ENCODE assay signal across 15 cellular contexts in the genomic region with DNA sequence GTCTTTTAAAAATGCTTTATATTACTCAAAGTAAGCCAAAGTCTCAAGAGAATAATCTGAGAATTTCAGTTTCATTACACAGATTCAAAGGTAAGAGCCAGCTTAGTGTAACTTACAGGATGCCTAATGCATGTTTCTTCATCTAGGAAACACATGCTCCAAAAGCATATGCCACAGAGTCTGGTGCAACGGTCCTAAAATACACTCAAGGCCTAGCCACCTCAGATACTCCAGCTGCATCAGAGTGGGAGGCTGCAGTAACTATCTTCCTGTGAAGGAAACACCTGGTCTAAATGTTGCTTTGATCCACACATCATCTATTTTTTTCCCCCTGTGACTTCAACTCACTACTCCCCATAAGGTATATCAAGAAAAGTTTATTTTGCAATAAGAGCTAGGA. TPM values are rescaled to one million over a fixed set of nuclear protein-coding genes. Genes with fewer than 3 reads are reported as not detected.
DNase-seq lines count a peak whose midpoint lies in the region; ATAC-seq and TF ChIP-seq lines count a peak whose summit lies in the region.
"Had no signal": no experiment of that assay in that cellular context is flagged by ENCODE, and none has a peak within 500 bp of the region (broad histone marks: within the 10 kb centered on the region; RNA-seq: fewer than 3 reads in every experiment).

No MANE protein-coding gene starts in this region.

- no peak overlapping the region for H3K4me3 Mint-ChIP-seq in activated naive CD8-positive, alpha-beta T cell treated with anti-CD3 and anti-CD28 coated beads for 36 hours
- H3K4me3 Mint-ChIP-seq: nephron progenitor cell had no signal

- H3K4me1 ChIP-seq in right cardiac atrium (ENCODE audit: control insufficient read depth, insufficient read depth, low read length) (no peaks in the 10 kb centered on the region), MM.1S (ENCODE audit: low read length) (peaks cover 26% of the 10 kb centered on the region), subcutaneous abdominal adipose tissue (ENCODE audit: control insufficient read depth in 5 of 5, insufficient read depth in 5 of 5, low read length in 5 of 5) (peaks cover 0 to 52% (median 40%) of the 10 kb centered on the region in 5 donors)

- H2AFZ ChIP-seq in MM.1S (ENCODE audit: low read length): no peak overlapping the region

- no peaks in the 10 kb centered on the region for H3K27me3 Mint-ChIP-seq in activated naive CD8-positive, alpha-beta T cell treated with anti-CD3 and anti-CD28 coated beads for 36 hours

- H3K27me3 ChIP-seq in right cardiac atrium (ENCODE audit: control insufficient read depth, insufficient read depth): no peaks in the 10 kb centered on the region
- no peaks in the 10 kb centered on the region for H3K27me3 ChIP-seq in MM.1S (replicated peaks; ENCODE audit: insufficient read depth, low read length)
- no peaks in the 10 kb centered on the region for H3K27me3 ChIP-seq in subcutaneous abdominal adipose tissue (ENCODE audit: control insufficient read depth in 5 of 5, insufficient read depth in 4 of 5, low read length in 5 of 5)
- H3K27me3 ChIP-seq: heart right ventricle had no signal

- TF ChIP-seq CTCF in MM.1S (IDR thresholded peaks at IDR 0.05; ENCODE audit: low read length): no peak

- H3K4me3 ChIP-seq in right cardiac atrium (ENCODE audit: low read length) (no peak overlapping the region), MM.1S (ENCODE audit: low read length) (no peak overlapping the region), subcutaneous abdominal adipose tissue (ENCODE audit: low read depth in 1 of 5, low read length in 5 of 5) (peak overlapping the region in 1 of 5 donors; percentile 56)
- H3K4me3 ChIP-seq: heart right ventricle had no signal

- H4K20me1 ChIP-seq in MM.1S (ENCODE audit: insufficient read depth, low read length): no peaks in the 10 kb centered on the region

- 49% methylated on average over 1 of the region's 1 CpG for WGBS in right cardiac atrium

- peaks cover 14% of the 10 kb centered on the region for H3K36me3 Mint-ChIP-seq in activated naive CD8-positive, alpha-beta T cell treated with anti-CD3 and anti-CD28 coated beads for 36 hours

- H3K4me1 Mint-ChIP-seq in activated naive CD8-positive, alpha-beta T cell treated with anti-CD3 and anti-CD28 coated beads for 36 hours: peaks cover 22% of the 10 kb centered on the region

- peaks cover 23% of the 10 kb centered on the region for H3F3A ChIP-seq in MM.1S (ENCODE audit: insufficient read depth, low read length)

- H3K9me3 Mint-ChIP-seq in activated naive CD8-positive, alpha-beta T cell treated with anti-CD3 and anti-CD28 coated beads for 36 hours: no peaks in the 10 kb centered on the region
- H3K9me3 Mint-ChIP-seq: nephron progenitor cell had no signal

- H3K36me3 ChIP-seq in MM.1S (replicated peaks; ENCODE audit: insufficient read depth, low read length) (no peaks in the 10 kb centered on the region), subcutaneous abdominal adipose tissue (ENCODE audit: control insufficient read depth in 5 of 5, insufficient read depth in 5 of 5, low read length in 5 of 5) (peaks cover 11 to 31% (median 18%) of the 10 kb centered on the region in 5 donors)

- H3K27ac Mint-ChIP-seq in activated naive CD8-positive, alpha-beta T cell treated with anti-CD3 and anti-CD28 coated beads for 36 hours: peak overlapping the region; percentile 54
- H3K27ac Mint-ChIP-seq: nephron progenitor cell had no signal

- intact Hi-C loops in right cardiac atrium (cut with DNase I): no loop called here
- intact Hi-C loops in left cardiac atrium (cut with DNase I): no loop called here

- no peaks in the 10 kb centered on the region for H3K9me2 ChIP-seq in MM.1S (replicated peaks; ENCODE audit: insufficient read depth, low read length)

- H3K27ac ChIP-seq in right cardiac atrium (ENCODE audit: low read length) (peak overlapping the region; percentile 28), MM.1S (ENCODE audit: low read length) (peak overlapping the region; percentile 75), subcutaneous abdominal adipose tissue (ENCODE audit: low read depth, low read length) (peak overlapping the region; percentile 77)

- H3K9me3 ChIP-seq in right cardiac atrium (ENCODE audit: control insufficient read depth, low read length): no peaks in the 10 kb centered on the region
- no peaks in the 10 kb centered on the region for H3K9me3 ChIP-seq in MM.1S (replicated peaks; ENCODE audit: insufficient read depth, low read length)
- no peaks in the 10 kb centered on the region for H3K9me3 ChIP-seq in subcutaneous abdominal adipose tissue (ENCODE audit: control insufficient read depth in 5 of 5, low read length in 5 of 5)
- H3K9me3 ChIP-seq: heart right ventricle had no signal

- H3K4me2 ChIP-seq in MM.1S (ENCODE audit: low read depth, low read length): peak overlapping the region; percentile 35

- H3K9ac ChIP-seq in MM.1S (ENCODE audit: low read length): peak overlapping the region; percentile 1; the same call in 1 of the 2 replicates
- no peak overlapping the region for H3K9ac ChIP-seq in subcutaneous abdominal adipose tissue (ENCODE audit: low read length in 5 of 5)

- DNase-seq in right cardiac atrium (no peak), left cardiac atrium (no peak), MM.1S (peak; percentile 89), AG20443 (ENCODE audit: low spot score) (no peak)
- DNase-seq in activated naive CD8-positive, alpha-beta T cell treated with anti-CD3 and anti-CD28 coated beads for 36 hours: no peak
- DNase-seq in stimulated activated CD4-positive, alpha-beta T cell treated with anti-CD3 and anti-CD28 coated beads, Interleukin-2, amount 100 ng/mL, for 24 hours: no peak
- DNase-seq: cerebellar nuclear complex; EL; heart right ventricle; NCI-H187; NCI-H774; nephron progenitor cell; stimulated activated CD4-positive, alpha-beta T cell treated with anti-CD3 and anti-CD28 coated beads, Interleukin-4, amount 100 ng/mL, for 24 hours had no signal

- no peaks in the 10 kb centered on the region for H3K79me2 ChIP-seq in MM.1S (ENCODE audit: low read length)

- ATAC-seq in right cardiac atrium (no peak), left cardiac atrium (no peak), HG02623 (IDR thresholded peaks at IDR 0.05; ENCODE audit: unreplicated experiment) (no peak)

RNA-seq across cellular contexts. Expression of a gene that starts 51.6 kb away (rescaled TPM):
- total RNA-seq in right cardiac atrium (100 to 1,000 TPM in 3 of 4 donors, 10 to 100 TPM in 1; 93.5 to 148 (median 113) TPM), left cardiac atrium (10 to 100 TPM; 67.0 to 82.1 TPM)
- 98.5 TPM for polyA plus RNA-seq in right cardiac atrium
- total RNA-seq in activated naive CD8-positive, alpha-beta T cell treated with anti-CD3 and anti-CD28 coated beads for 36 hours: 1 to 10 TPM; 8.9 to 9.4 TPM

Comparison
In these comparisons a context has a peak if more than half of its experiments do, and no peak if none do; other contexts are left out.
1. RNA of a gene that starts 51.6 kb away (total RNA-seq): 93.5 to 148 TPM in right cardiac atrium and 67.0 to 82.1 TPM in left cardiac atrium; 8.9 to 9.4 TPM in activated naive CD8-positive, alpha-beta T cell treated with anti-CD3 and anti-CD28 coated beads for 36 hours; every median in the first group is over 4 times any median in the second.
2. Peak in every context shown above with its lines, with median percentiles within 50 percentile points of each other: H3K27ac ChIP-seq.